Comparison of ENCODE assay signal across 8 cellular contexts in genomic region chr15:31977812-31978662, GRCh38. TPM values are rescaled to one million over a fixed set of nuclear protein-coding genes. Genes with fewer than 3 reads are reported as not detected.
DNase-seq lines count a peak whose midpoint lies in the region; ATAC-seq, FAIRE-seq and TF ChIP-seq lines count a peak whose summit lies in the region.
"Had no signal": no experiment of that assay in that cellular context is flagged by ENCODE, and none has a peak within 500 bp of the region (broad histone marks: within the 10 kb centered on the region; RNA-seq: fewer than 3 reads in every experiment).

No MANE protein-coding gene starts in this region.

- H3K36me3 ChIP-seq in SJSA1 (no peaks in the 10 kb centered on the region), right atrium auricular region (no peaks in the 10 kb centered on the region), gastrocnemius medialis (no peaks in the 10 kb centered on the region)

- TF ChIP-seq CTCF in GM12875 (IDR thresholded peaks at IDR 0.05; ENCODE audit: borderline replicate concordance, insufficient read depth, low read depth, low read length) (peak; percentile 90), right atrium auricular region (IDR thresholded peaks at IDR 0.05) (peak; percentile 72 to 90), gastrocnemius medialis (IDR thresholded peaks at IDR 0.05 in 4 of 5, conservative IDR thresholded peaks at IDR 0.05 in 1 of 5) (peak; percentile 28 to 72 (median 69))

- CTCF ChIA-PET in activated naive CD4-positive, alpha-beta T cell treated with anti-CD3 and anti-CD28 coated beads for 36 hours (lab: Charles Lee): interaction anchor here (0.8 to 1.9 kb wide), 11 partner anchors 8 to 181 kb away, joined by 3 to 10 read pairs (median 4); no protein-coding TSS in a partner anchor

- H3K27ac Mint-ChIP-seq in activated naive CD4-positive, alpha-beta T cell treated with anti-CD3 and anti-CD28 coated beads for 36 hours: no peak overlapping the region

- peak; percentile 44 for DNase-seq in HTR-8/SVneo (ENCODE audit: insufficient read length, low spot score)
- DNase-seq in SJSA1 (ENCODE audit: low read depth in 1 of 2, low spot score in 2 of 2): peak; percentile 44 to 63
- DNase-seq in activated naive CD4-positive, alpha-beta T cell treated with anti-CD3 and anti-CD28 coated beads for 36 hours: peak; percentile 64
- DNase-seq in right atrium auricular region (ENCODE audit: low spot score): no peak
- DNase-seq in gastrocnemius medialis: no peak
- DNase-seq in NCI-H2107 (lab: John Stamatoyannopoulos, UW): no peak

- in situ Hi-C loops in gastrocnemius medialis (cut with MboI; ENCODE audit: low sequenced_read_pairs in 4 of 4): no loop called here

- intact Hi-C loops in activated naive CD4-positive, alpha-beta T cell treated with anti-CD3 and anti-CD28 coated beads for 36 hours (cut with micrococcal nuclease): loop anchor here (5.0 kb wide), 1 partner anchor 331 kb away; no protein-coding TSS in a partner anchor
- intact Hi-C loops in gastrocnemius medialis (cut with DNase I; ENCODE audit: low total_unique reads): no loop called here

- H3K4me1 ChIP-seq in SJSA1 (replicated peaks) (peaks cover 12% of the 10 kb centered on the region), right atrium auricular region (peaks cover 0 to 15% of the 10 kb centered on the region in 2 donors), gastrocnemius medialis (peaks cover 7 to 9% of the 10 kb centered on the region in 2 donors)

- FAIRE-seq in HTR-8/SVneo (lab: Jason Lieb, UNC): no peak
- FAIRE-seq: endometrium had no signal

- H3K27ac ChIP-seq in SJSA1 (no peak overlapping the region), right atrium auricular region (no peak overlapping the region), gastrocnemius medialis (no peak overlapping the region)

- H3K9me3 Mint-ChIP-seq in activated naive CD4-positive, alpha-beta T cell treated with anti-CD3 and anti-CD28 coated beads for 36 hours: no peaks in the 10 kb centered on the region

- H3K27me3 Mint-ChIP-seq in activated naive CD4-positive, alpha-beta T cell treated with anti-CD3 and anti-CD28 coated beads for 36 hours (ENCODE audit: low read depth): peaks cover 28% of the 10 kb centered on the region

- H3K4me3 Mint-ChIP-seq in activated naive CD4-positive, alpha-beta T cell treated with anti-CD3 and anti-CD28 coated beads for 36 hours: no peak overlapping the region

- ATAC-seq in gastrocnemius medialis: no peak

- peaks cover 7% of the 10 kb centered on the region for H3K4me1 Mint-ChIP-seq in activated naive CD4-positive, alpha-beta T cell treated with anti-CD3 and anti-CD28 coated beads for 36 hours (ENCODE audit: low read depth)

- TF ChIP-seq POLR2A in gastrocnemius medialis (IDR thresholded peaks at IDR 0.05): no peak

- no peaks in the 10 kb centered on the region for H3K36me3 Mint-ChIP-seq in activated naive CD4-positive, alpha-beta T cell treated with anti-CD3 and anti-CD28 coated beads for 36 hours (ENCODE audit: low read depth)

- H3K4me3 ChIP-seq in GM12875 (ENCODE audit: low read depth, low read length): no peak overlapping the region
- no peak overlapping the region for H3K4me3 ChIP-seq in SJSA1
- no peak overlapping the region for H3K4me3 ChIP-seq in right atrium auricular region
- H3K4me3 ChIP-seq in gastrocnemius medialis: no peak overlapping the region

- H3K9me3 ChIP-seq in SJSA1 (replicated peaks) (no peaks in the 10 kb centered on the region), right atrium auricular region (no peaks in the 10 kb centered on the region), gastrocnemius medialis (no peaks in the 10 kb centered on the region)

- H3K27me3 ChIP-seq in SJSA1 (replicated peaks) (peaks cover 3% of the 10 kb centered on the region; the same call in 1 of the 2 replicates), right atrium auricular region (no peaks in the 10 kb centered on the region), gastrocnemius medialis (peaks cover 0 to 16% (median 0%) of the 10 kb centered on the region in 3 donors)

RNA-seq across cellular contexts. Expression of gene CHRNA7, which starts 52.3 kb away (rescaled TPM):
- 0.08 and 0.09 TPM in 2 replicates for total RNA-seq in SJSA1 (2014; rRNA removed; shearing (Covaris generic))
- not detected for total RNA-seq in activated naive CD4-positive, alpha-beta T cell treated with anti-CD3 and anti-CD28 coated beads for 36 hours
- total RNA-seq in right atrium auricular region (1 to 10 TPM in 1 of 2 donors, not detected in 1; 1.1 TPM), gastrocnemius medialis (1 to 10 TPM in 1 of 4 donors, under 1 TPM in 3; 0.35 to 6.5 (median 0.66) TPM)

Comparison
In these comparisons a context has a peak if more than half of its experiments do, and no peak if none do; other contexts are left out.
1. DNase-seq: peak in HTR-8/SVneo (single experiment), SJSA1 (2 of 2) and activated naive CD4-positive, alpha-beta T cell treated with anti-CD3 and anti-CD28 coated beads for 36 hours (single experiment); none in right atrium auricular region (single experiment), gastrocnemius medialis (0 of 2) and NCI-H2107 (single experiment).
2. Peak in every context shown above with its lines, with median percentiles within 50 percentile points of each other: CTCF ChIP-seq.